Comparison of ENCODE assay signal across 8 cellular contexts in the genomic region with DNA sequence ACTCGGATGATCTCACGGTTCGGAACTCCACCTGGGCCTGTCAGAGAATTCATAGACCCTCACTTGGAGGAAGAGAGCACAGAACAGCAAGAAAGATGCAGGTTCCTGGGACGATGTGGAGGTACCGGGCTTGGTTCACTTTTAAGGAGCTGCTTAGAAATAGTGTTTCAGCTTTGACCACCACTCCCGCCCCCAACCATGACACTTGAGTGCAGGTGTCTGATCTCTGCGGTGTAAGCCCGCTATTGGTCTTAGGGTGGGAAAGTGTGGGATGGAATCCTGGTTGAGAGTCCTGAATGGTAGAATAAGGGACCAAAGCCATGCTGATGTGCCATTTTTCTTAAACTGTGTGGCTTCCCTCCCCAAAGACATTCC.
DNase-seq lines count a peak whose midpoint lies in the region; TF ChIP-seq lines count a peak whose summit lies in the region.

No MANE protein-coding gene starts in this region.

- H3K9ac ChIP-seq in subcutaneous abdominal adipose tissue (ENCODE audit: low read length in 5 of 5), result no peak overlapping the region

- 66% methylated on average over 8 of the region's 8 CpGs for WGBS in hepatocyte (ENCODE audit: low lambda C conversion rate, missing lambda C conversion rate)

- no peaks in the 10 kb centered on the region for H3K79me2 ChIP-seq in hepatocyte

- H3K4me3 ChIP-seq in hepatocyte, result no peak overlapping the region
- H3K4me3 ChIP-seq in subcutaneous abdominal adipose tissue (ENCODE audit: low read depth in 1 of 5, low read length in 5 of 5), result peak overlapping the region in 3 of 5 donors; percentile 56 to 60 (median 57)

- no peak for DNase-seq in activated T-cell treated with anti-CD3 and anti-CD28 coated beads, Interleukin-2, amount 50 U/mL, for 24 hours
- no peak for DNase-seq in activated T-cell treated with anti-CD3 and anti-CD28 coated beads, Interleukin-2, amount 50 U/mL, for 1 hour
- no peak for DNase-seq in activated T-helper 1 cell treated with anti-CD3 and anti-CD28 coated beads, Interleukin-12 subunit alpha, Interleukin-12 subunit beta, Interleukin-2, Interleukin-4 antibody, amounts not matched to agents 30 ng/mL and 10 ng/mL and 1 ng/mL, durations not matched to agents 14 hours and 24 hours and 36 hours (ENCODE audit: low spot score)
- DNase-seq in hepatocyte (ENCODE audit: low spot score), result no peak
- DNase-seq in NK-92 (lab: John Stamatoyannopoulos, UW; ENCODE audit: unreplicated experiment), result no peak
- no peak for DNase-seq in NCI-H82 treated with DMSO at 0.1 percent for 48 hours (lab: John Stamatoyannopoulos, UW; ENCODE audit: unreplicated experiment)
- no peak for DNase-seq in NCI-H446 (lab: John Stamatoyannopoulos, UW)

- peak overlapping the region; percentile 90 for H3K27ac Mint-ChIP-seq in activated T-cell treated with anti-CD3 and anti-CD28 coated beads, Interleukin-2, amount 50 U/mL, for 24 hours
- peak overlapping the region; percentile 79 for H3K27ac Mint-ChIP-seq in activated T-helper 1 cell treated with anti-CD3 and anti-CD28 coated beads, Interleukin-12 subunit alpha, Interleukin-12 subunit beta, Interleukin-2, Interleukin-4 antibody, amounts not matched to agents 30 ng/mL and 10 ng/mL and 1 ng/mL, durations not matched to agents 14 hours and 24 hours and 36 hours

- no peak overlapping the region for H3K27ac ChIP-seq in hepatocyte
- H3K27ac ChIP-seq in subcutaneous abdominal adipose tissue (ENCODE audit: low read depth, low read length), result peak overlapping the region; percentile 30

- no peaks in the 10 kb centered on the region for H3K36me3 Mint-ChIP-seq in activated T-cell treated with anti-CD3 and anti-CD28 coated beads, Interleukin-2, amount 50 U/mL, for 24 hours (ENCODE audit: low read depth)
- no peaks in the 10 kb centered on the region for H3K36me3 Mint-ChIP-seq in activated T-helper 1 cell treated with anti-CD3 and anti-CD28 coated beads, Interleukin-12 subunit alpha, Interleukin-12 subunit beta, Interleukin-2, Interleukin-4 antibody, amounts not matched to agents 30 ng/mL and 10 ng/mL and 1 ng/mL, durations not matched to agents 14 hours and 24 hours and 36 hours (ENCODE audit: low read depth)

- no peaks in the 10 kb centered on the region for H4K20me1 ChIP-seq in hepatocyte (ENCODE audit: insufficient read depth, poor library complexity, severe bottlenecking)

- H3K36me3 ChIP-seq in hepatocyte (replicated peaks; ENCODE audit: insufficient read depth, low read depth) (no peaks in the 10 kb centered on the region), subcutaneous abdominal adipose tissue (ENCODE audit: control insufficient read depth in 5 of 5, insufficient read depth in 5 of 5, low read length in 5 of 5) (no peaks in the 10 kb centered on the region)

- H3K9me3 Mint-ChIP-seq in activated T-cell treated with anti-CD3 and anti-CD28 coated beads, Interleukin-2, amount 50 U/mL, for 24 hours, result no peaks in the 10 kb centered on the region
- no peaks in the 10 kb centered on the region for H3K9me3 Mint-ChIP-seq in activated T-helper 1 cell treated with anti-CD3 and anti-CD28 coated beads, Interleukin-12 subunit alpha, Interleukin-12 subunit beta, Interleukin-2, Interleukin-4 antibody, amounts not matched to agents 30 ng/mL and 10 ng/mL and 1 ng/mL, durations not matched to agents 14 hours and 24 hours and 36 hours

- H3K9me3 ChIP-seq in hepatocyte (ENCODE audit: low read depth) (no peaks in the 10 kb centered on the region), subcutaneous abdominal adipose tissue (ENCODE audit: control insufficient read depth in 5 of 5, low read length in 5 of 5) (no peaks in the 10 kb centered on the region)

- peaks cover 70% of the 10 kb centered on the region for H3K27me3 ChIP-seq in hepatocyte
- H3K27me3 ChIP-seq in subcutaneous abdominal adipose tissue (ENCODE audit: control insufficient read depth in 5 of 5, insufficient read depth in 4 of 5, low read length in 5 of 5), result peaks cover 26 to 56% (median 39%) of the 10 kb centered on the region in 5 donors

- H3K9me2 ChIP-seq in hepatocyte (replicated peaks; ENCODE audit: insufficient read depth), result no peaks in the 10 kb centered on the region

- peaks cover 9% of the 10 kb centered on the region for H3K4me1 ChIP-seq in hepatocyte (ENCODE audit: insufficient read depth)
- H3K4me1 ChIP-seq in subcutaneous abdominal adipose tissue (ENCODE audit: control insufficient read depth in 5 of 5, insufficient read depth in 5 of 5, low read length in 5 of 5), result peaks cover 4 to 34% (median 26%) of the 10 kb centered on the region in 5 donors

- H3K4me3 Mint-ChIP-seq in activated T-cell treated with anti-CD3 and anti-CD28 coated beads, Interleukin-2, amount 50 U/mL, for 24 hours, result peak overlapping the region; percentile 70
- H3K4me3 Mint-ChIP-seq in activated T-helper 1 cell treated with anti-CD3 and anti-CD28 coated beads, Interleukin-12 subunit alpha, Interleukin-12 subunit beta, Interleukin-2, Interleukin-4 antibody, amounts not matched to agents 30 ng/mL and 10 ng/mL and 1 ng/mL, durations not matched to agents 14 hours and 24 hours and 36 hours, result peak overlapping the region; percentile 61

- H3K27me3 Mint-ChIP-seq in activated T-cell treated with anti-CD3 and anti-CD28 coated beads, Interleukin-2, amount 50 U/mL, for 24 hours, result peaks cover 82% of the 10 kb centered on the region
- H3K27me3 Mint-ChIP-seq in activated T-helper 1 cell treated with anti-CD3 and anti-CD28 coated beads, Interleukin-12 subunit alpha, Interleukin-12 subunit beta, Interleukin-2, Interleukin-4 antibody, amounts not matched to agents 30 ng/mL and 10 ng/mL and 1 ng/mL, durations not matched to agents 14 hours and 24 hours and 36 hours (ENCODE audit: insufficient read depth), result peaks cover 69% of the 10 kb centered on the region

- intact Hi-C loops in activated T-helper 1 cell treated with anti-CD3 and anti-CD28 coated beads, Interleukin-12 subunit alpha, Interleukin-12 subunit beta, Interleukin-2, Interleukin-4 antibody, amounts not matched to agents 30 ng/mL and 10 ng/mL and 1 ng/mL, durations not matched to agents 14 hours and 24 hours and 36 hours (cut with micrococcal nuclease), result loop anchor here (2.0 to 10.0 kb wide), 4 partner anchors 41 to 996 kb away; no protein-coding TSS in a partner anchor

- no peak for TF ChIP-seq CTCF in hepatocyte (IDR thresholded peaks at IDR 0.05; ENCODE audit: poor library complexity)

- H3K4me1 Mint-ChIP-seq in activated T-cell treated with anti-CD3 and anti-CD28 coated beads, Interleukin-2, amount 50 U/mL, for 24 hours (ENCODE audit: low read depth), result peaks cover 43% of the 10 kb centered on the region
- peaks cover 37% of the 10 kb centered on the region for H3K4me1 Mint-ChIP-seq in activated T-helper 1 cell treated with anti-CD3 and anti-CD28 coated beads, Interleukin-12 subunit alpha, Interleukin-12 subunit beta, Interleukin-2, Interleukin-4 antibody, amounts not matched to agents 30 ng/mL and 10 ng/mL and 1 ng/mL, durations not matched to agents 14 hours and 24 hours and 36 hours (ENCODE audit: low read depth)

- H2AFZ ChIP-seq in hepatocyte, result no peak overlapping the region

- peak overlapping the region; percentile 73 for H3K4me2 ChIP-seq in hepatocyte
